In genomic region chr17:4513113-4514032, GRCh38 we compare ENCODE assay signal across 21 cellular contexts. TPM values are rescaled to one million over a fixed set of nuclear protein-coding genes. Genes with fewer than 3 reads are reported as not detected.
DNase-seq lines count a peak whose midpoint lies in the region; ATAC-seq, FAIRE-seq and TF ChIP-seq lines count a peak whose summit lies in the region.
"Had no signal": no experiment of that assay in that cellular context is flagged by ENCODE, and none has a peak within 500 bp of the region (broad histone marks: within the 10 kb centered on the region; RNA-seq: fewer than 3 reads in every experiment).

No MANE protein-coding gene starts in this region.

- no peaks in the 10 kb centered on the region for H3K27me3 Mint-ChIP-seq in activated naive CD8-positive, alpha-beta T cell treated with anti-CD3 and anti-CD28 coated beads for 36 hours
- H3K27me3 Mint-ChIP-seq: CD4-positive, alpha-beta memory T cell had no signal

- H3K4me3 Mint-ChIP-seq in activated naive CD8-positive, alpha-beta T cell treated with anti-CD3 and anti-CD28 coated beads for 36 hours, result no peak overlapping the region
- H3K4me3 Mint-ChIP-seq: CD4-positive, alpha-beta memory T cell; immature natural killer cell; T-helper 1 cell treated with Interleukin-12 subunit alpha and Interleukin-12 subunit beta and Interleukin-4 antibody, amounts not matched to agents 30 μg/mL and 1 μg/mL, for 36 hours had no signal

- DNase-seq in cardiac muscle cell (ENCODE audit: low read depth in 1 of 2, low spot score in 1 of 2), result peak in 1 of 2 donors; percentile 61
- DNase-seq in heart left ventricle, result no peak
- DNase-seq in omental fat pad (ENCODE audit: low spot score), result no peak
- no peak for DNase-seq in upper lobe of right lung
- DNase-seq in activated naive CD8-positive, alpha-beta T cell treated with anti-CD3 and anti-CD28 coated beads for 36 hours, result no peak
- no peak for DNase-seq in RCC 7860 (ENCODE audit: low spot score)
- DNase-seq: activated CD4-positive, CD25-positive, alpha-beta regulatory T cell; anterior cingulate cortex; CD4-positive, alpha-beta memory T cell; colonic mucosa; glutamatergic neuron; immature natural killer cell; NCI-H1417 treated with DMSO at 0.1 percent for 48 hours; SHP77 had no signal

- no peak for TF ChIP-seq POLR2A in heart left ventricle (IDR thresholded peaks at IDR 0.05)

- no peaks in the 10 kb centered on the region for H3K9me3 Mint-ChIP-seq in activated naive CD8-positive, alpha-beta T cell treated with anti-CD3 and anti-CD28 coated beads for 36 hours
- H3K9me3 Mint-ChIP-seq: CD4-positive, alpha-beta memory T cell; immature natural killer cell; T-helper 1 cell treated with Interleukin-12 subunit alpha and Interleukin-12 subunit beta and Interleukin-4 antibody, amounts not matched to agents 30 μg/mL and 1 μg/mL, for 36 hours had no signal

- H3K27ac ChIP-seq in cardiac muscle cell, result no peak overlapping the region
- H3K27ac ChIP-seq in heart left ventricle, result no peak overlapping the region
- H3K27ac ChIP-seq in esophagus (ENCODE audit: low read depth in 2 of 2, low read length in 1 of 2), result peak overlapping the region; percentile 32 to 56
- peak overlapping the region; percentile 76 for H3K27ac ChIP-seq in upper lobe of right lung
- H3K27ac ChIP-seq: colonic mucosa had no signal

- H3K36me3 ChIP-seq in cardiac muscle cell (no peaks in the 10 kb centered on the region), heart left ventricle (no peaks in the 10 kb centered on the region), esophagus (ENCODE audit: control insufficient read depth in 2 of 2, insufficient read depth in 2 of 2, low read length in 1 of 2) (peaks cover 0 to 6% of the 10 kb centered on the region in 2 donors), upper lobe of right lung (no peaks in the 10 kb centered on the region)
- H3K36me3 ChIP-seq: colonic mucosa had no signal

- H3K36me3 Mint-ChIP-seq in activated naive CD8-positive, alpha-beta T cell treated with anti-CD3 and anti-CD28 coated beads for 36 hours, result no peaks in the 10 kb centered on the region
- H3K36me3 Mint-ChIP-seq: CD4-positive, alpha-beta memory T cell; immature natural killer cell had no signal

- H3K27me3 ChIP-seq in cardiac muscle cell, result no peaks in the 10 kb centered on the region
- H3K27me3 ChIP-seq in heart left ventricle, result no peaks in the 10 kb centered on the region
- H3K27me3 ChIP-seq in esophagus (ENCODE audit: control insufficient read depth in 1 of 2, insufficient read depth in 2 of 2, low read length in 2 of 2), result no peaks in the 10 kb centered on the region
- no peaks in the 10 kb centered on the region for H3K27me3 ChIP-seq in upper lobe of right lung
- H3K27me3 ChIP-seq: colonic mucosa had no signal

- H3K4me3 ChIP-seq in cardiac muscle cell (no peak overlapping the region), heart left ventricle (no peak overlapping the region), esophagus (ENCODE audit: low read depth in 1 of 2, low read length in 2 of 2) (peak overlapping the region in 1 of 2 donors; percentile 1), upper lobe of right lung (no peak overlapping the region)
- H3K4me3 ChIP-seq: colonic mucosa had no signal

- FAIRE-seq in RCC 7860 (lab: Jason Lieb, UNC), result no peak
- FAIRE-seq: A204.1, urothelium cell line had no signal

- ATAC-seq in heart left ventricle (no peak), omental fat pad (ENCODE audit: low FRiP score) (peak; percentile 58), upper lobe of right lung (peak; percentile 0), HG02798 (IDR thresholded peaks at IDR 0.05; ENCODE audit: poor library complexity, unreplicated experiment) (no peak)

- WGBS in heart left ventricle, 4 donors, result 83 to 88% (median 84%) methylated on average over 23 to 24 of the region's 24 CpGs
- WGBS in esophagus, 2 donors, result 81 to 85% methylated on average over 23 to 24 of the region's 24 CpGs

- intact Hi-C loops in heart left ventricle (cut with DNase I), result loop anchor here in 1 of 10 donors (5.0 kb wide), 1 partner anchor 146 kb away; the partner anchor contains the start of gene UBE2G1
- intact Hi-C loops in upper lobe of right lung (cut with DNase I), result no loop called here

- no peak overlapping the region for H3K27ac Mint-ChIP-seq in activated naive CD8-positive, alpha-beta T cell treated with anti-CD3 and anti-CD28 coated beads for 36 hours
- H3K27ac Mint-ChIP-seq: immature natural killer cell; T-helper 1 cell treated with Interleukin-12 subunit alpha and Interleukin-12 subunit beta and Interleukin-4 antibody, amounts not matched to agents 30 μg/mL and 1 μg/mL, for 36 hours had no signal

- peaks cover 14% of the 10 kb centered on the region for H3K4me1 Mint-ChIP-seq in activated naive CD8-positive, alpha-beta T cell treated with anti-CD3 and anti-CD28 coated beads for 36 hours

- H3K9me3 ChIP-seq in cardiac muscle cell (ENCODE audit: low read depth) (no peaks in the 10 kb centered on the region), heart left ventricle (no peaks in the 10 kb centered on the region), esophagus (ENCODE audit: control insufficient read depth in 2 of 2, insufficient read depth in 1 of 2, low read depth in 1 of 2, low read length in 1 of 2) (no peaks in the 10 kb centered on the region), upper lobe of right lung (no peaks in the 10 kb centered on the region)
- H3K9me3 ChIP-seq: colonic mucosa had no signal

- TF ChIP-seq CTCF in cardiac muscle cell (IDR thresholded peaks at IDR 0.05; ENCODE audit: low read depth, low read length), result peak; percentile 8
- TF ChIP-seq CTCF in heart left ventricle (IDR thresholded peaks at IDR 0.05), result peak in 1 of 12 donors; percentile 10
- no peak for TF ChIP-seq CTCF in omental fat pad (IDR thresholded peaks at IDR 0.05)
- no peak for TF ChIP-seq CTCF in upper lobe of right lung (IDR thresholded peaks at IDR 0.05)

- H3K4me1 ChIP-seq in cardiac muscle cell (ENCODE audit: low read depth) (peaks cover 8% of the 10 kb centered on the region), heart left ventricle (peaks cover 0 to 50% (median 31%) of the 10 kb centered on the region in 12 donors), esophagus (ENCODE audit: control insufficient read depth in 2 of 2, insufficient read depth in 2 of 2, low read length in 1 of 2) (peaks cover 0 to 28% of the 10 kb centered on the region in 2 donors), upper lobe of right lung (peaks cover 69% of the 10 kb centered on the region)
- H3K4me1 ChIP-seq: colonic mucosa had no signal

RNA-seq across cellular contexts. Expression of gene SPNS2, which starts 14.7 kb away (rescaled TPM):
- total RNA-seq in cardiac muscle cell (1.0 and 3.5 TPM in 2 replicates), heart left ventricle (10 to 100 TPM in 7 of 9 donors, 1 to 10 TPM in 2; 6.4 to 20.4 (median 11.4) TPM), omental fat pad (10 to 100 TPM in 3 of 4 donors, 1 to 10 TPM in 1; 6.0 to 46.0 (median 22.6) TPM), upper lobe of right lung (67.0 TPM)
- polyA plus RNA-seq in cardiac muscle cell (1.6 and 1.7 TPM in 2 replicates), heart left ventricle (10 to 100 TPM; 13.7 to 22.0 TPM), esophagus (100 to 1,000 TPM in 1 of 2 donors, 10 to 100 TPM in 1; 95.3 to 238 TPM)
- total RNA-seq in activated naive CD8-positive, alpha-beta T cell treated with anti-CD3 and anti-CD28 coated beads for 36 hours, result under 1 TPM; 0.20 to 0.43 TPM

RNA-seq across cellular contexts. Expression of gene MYBBP1A, which starts 41.8 kb away (rescaled TPM):
- total RNA-seq in cardiac muscle cell (47.4 and 57.1 TPM in 2 replicates), heart left ventricle (10 to 100 TPM; 17.4 to 34.8 (median 24.4) TPM), omental fat pad (100 to 1,000 TPM in 1 of 4 donors, 10 to 100 TPM in 3; 33.1 to 142 (median 39.1) TPM), upper lobe of right lung (46.7 TPM)
- polyA plus RNA-seq in cardiac muscle cell (51.5 and 69.3 TPM in 2 replicates), heart left ventricle (10 to 100 TPM; 15.5 to 27.8 TPM), esophagus (10 to 100 TPM; 32.6 to 44.8 TPM)
- total RNA-seq in activated naive CD8-positive, alpha-beta T cell treated with anti-CD3 and anti-CD28 coated beads for 36 hours, result 100 to 1,000 TPM; 174 to 176 TPM

RNA-seq across cellular contexts. Expression of gene GGT6, which starts 47.0 kb away (rescaled TPM):
- total RNA-seq in cardiac muscle cell (not detected in 2 replicates), heart left ventricle (not detected), omental fat pad (under 1 TPM in 1 of 4 donors, not detected in 3; 0.37 TPM), upper lobe of right lung (5.6 TPM)
- polyA plus RNA-seq in cardiac muscle cell (not detected in 2 replicates), heart left ventricle (not detected), esophagus (10 to 100 TPM; 49.5 to 72.3 TPM)
- not detected for total RNA-seq in activated naive CD8-positive, alpha-beta T cell treated with anti-CD3 and anti-CD28 coated beads for 36 hours
- total RNA-seq: CD4-positive, alpha-beta memory T cell; osteoblast; skeletal muscle tissue had no signal
- polyA plus RNA-seq: CD4-positive, alpha-beta memory T cell; immature natural killer cell had no signal

Comparison
In these comparisons a context has a peak if more than half of its experiments do, and no peak if none do; other contexts are left out.
1. H3K27ac ChIP-seq: peak in esophagus (2 of 2) and upper lobe of right lung (single experiment); none in cardiac muscle cell (single experiment) and heart left ventricle (0 of 12).
2. ATAC-seq: peak in omental fat pad (single experiment) and upper lobe of right lung (single experiment); none in heart left ventricle (0 of 4) and HG02798 (single experiment).